Comparison of ENCODE assay signal across 8 cellular contexts in genomic region chr6:128725271-128726233, GRCh38.
DNase-seq lines count a peak whose midpoint lies in the region; ATAC-seq, FAIRE-seq and TF ChIP-seq lines count a peak whose summit lies in the region.

No MANE protein-coding gene starts in this region.

- no peaks in the 10 kb centered on the region for H3K4me1 Mint-ChIP-seq in T-helper 2 cell treated with Interferon-gamma antibody and Interleukin-4, amounts not matched to agents 5 μg/mL and 100 μg/mL, for 36 hours (ENCODE audit: low read depth)
- H3K4me1 Mint-ChIP-seq in activated T-helper 2 cell treated with anti-CD3 and anti-CD28 coated beads, Interferon-gamma antibody, Interleukin-2, Interleukin-4, amounts not matched to agents 10 μg/mL and 5 μg/mL and 100 μg/mL, durations not matched to agents 14 hours and 24 hours and 36 hours (ENCODE audit: low read depth), result no peaks in the 10 kb centered on the region

- H4K20me1 ChIP-seq in OCI-LY3 (ENCODE audit: insufficient read depth, low read length), result no peaks in the 10 kb centered on the region

- intact Hi-C loops in activated T-helper 2 cell treated with anti-CD3 and anti-CD28 coated beads, Interferon-gamma antibody, Interleukin-2, Interleukin-4, amounts not matched to agents 10 μg/mL and 5 μg/mL and 100 μg/mL, durations not matched to agents 14 hours and 24 hours and 36 hours (cut with micrococcal nuclease), result loop anchor here (1.0 kb wide), 1 partner anchor 527 kb away; no protein-coding TSS in a partner anchor

- peaks cover 12% of the 10 kb centered on the region for H3K27me3 Mint-ChIP-seq in T-helper 2 cell treated with Interferon-gamma antibody and Interleukin-4, amounts not matched to agents 5 μg/mL and 100 μg/mL, for 36 hours (ENCODE audit: low read depth)
- peaks cover 19% of the 10 kb centered on the region for H3K27me3 Mint-ChIP-seq in activated T-helper 2 cell treated with anti-CD3 and anti-CD28 coated beads, Interferon-gamma antibody, Interleukin-2, Interleukin-4, amounts not matched to agents 10 μg/mL and 5 μg/mL and 100 μg/mL, durations not matched to agents 14 hours and 24 hours and 36 hours (ENCODE audit: low read depth)

- no peak overlapping the region for H3K4me3 Mint-ChIP-seq in T-helper 2 cell treated with Interferon-gamma antibody and Interleukin-4, amounts not matched to agents 5 μg/mL and 100 μg/mL, for 36 hours
- no peak overlapping the region for H3K4me3 Mint-ChIP-seq in activated T-helper 2 cell treated with anti-CD3 and anti-CD28 coated beads, Interferon-gamma antibody, Interleukin-2, Interleukin-4, amounts not matched to agents 10 μg/mL and 5 μg/mL and 100 μg/mL, durations not matched to agents 14 hours and 24 hours and 36 hours (ENCODE audit: low read depth)

- no peak overlapping the region for H3K27ac Mint-ChIP-seq in T-helper 2 cell treated with Interferon-gamma antibody and Interleukin-4, amounts not matched to agents 5 μg/mL and 100 μg/mL, for 36 hours
- no peak overlapping the region for H3K27ac Mint-ChIP-seq in activated T-helper 2 cell treated with anti-CD3 and anti-CD28 coated beads, Interferon-gamma antibody, Interleukin-2, Interleukin-4, amounts not matched to agents 10 μg/mL and 5 μg/mL and 100 μg/mL, durations not matched to agents 14 hours and 24 hours and 36 hours

- no peak overlapping the region for H3K4me3 ChIP-seq in OCI-LY3 (ENCODE audit: low read length)

- no peaks in the 10 kb centered on the region; the same call in 1 of the 2 replicates for H3K27me3 ChIP-seq in OCI-LY3 (ENCODE audit: low read depth, low read length)

- no peaks in the 10 kb centered on the region for H3K36me3 Mint-ChIP-seq in T-helper 2 cell treated with Interferon-gamma antibody and Interleukin-4, amounts not matched to agents 5 μg/mL and 100 μg/mL, for 36 hours (ENCODE audit: low read depth)
- no peaks in the 10 kb centered on the region for H3K36me3 Mint-ChIP-seq in activated T-helper 2 cell treated with anti-CD3 and anti-CD28 coated beads, Interferon-gamma antibody, Interleukin-2, Interleukin-4, amounts not matched to agents 10 μg/mL and 5 μg/mL and 100 μg/mL, durations not matched to agents 14 hours and 24 hours and 36 hours (ENCODE audit: low read depth)

- no peak overlapping the region for H3K27ac ChIP-seq in OCI-LY3 (ENCODE audit: low read length)

- no peaks in the 10 kb centered on the region for H3K9me3 Mint-ChIP-seq in T-helper 2 cell treated with Interferon-gamma antibody and Interleukin-4, amounts not matched to agents 5 μg/mL and 100 μg/mL, for 36 hours
- no peaks in the 10 kb centered on the region for H3K9me3 Mint-ChIP-seq in activated T-helper 2 cell treated with anti-CD3 and anti-CD28 coated beads, Interferon-gamma antibody, Interleukin-2, Interleukin-4, amounts not matched to agents 10 μg/mL and 5 μg/mL and 100 μg/mL, durations not matched to agents 14 hours and 24 hours and 36 hours

- H3K4me1 ChIP-seq in OCI-LY3 (ENCODE audit: low read length), result no peaks in the 10 kb centered on the region

- DNase-seq in D721Med (ENCODE audit: insufficient read length, low spot score) (no peak), dedifferentiated amniotic fluid mesenchymal stem cell (ENCODE audit: extremely low spot score) (peak; percentile 47), midbrain (lab: John Stamatoyannopoulos, UW) (peak; percentile 61)
- DNase-seq in T-helper 2 cell treated with Interferon-gamma antibody and Interleukin-4, amounts not matched to agents 5 μg/mL and 100 μg/mL, for 36 hours (ENCODE audit: low spot score), result no peak
- DNase-seq in activated T-helper 2 cell treated with anti-CD3 and anti-CD28 coated beads, Interferon-gamma antibody, Interleukin-2, Interleukin-4, amounts not matched to agents 10 μg/mL and 5 μg/mL and 100 μg/mL, durations not matched to agents 14 hours and 24 hours and 36 hours (ENCODE audit: low spot score), result no peak

- no peak overlapping the region for H3K9ac ChIP-seq in OCI-LY3 (ENCODE audit: low read length)

- no peaks in the 10 kb centered on the region for H3K9me3 ChIP-seq in OCI-LY3 (ENCODE audit: insufficient read depth, low read length)

- no peak overlapping the region for H3K4me2 ChIP-seq in OCI-LY3 (ENCODE audit: low read length)

- H3K36me3 ChIP-seq in OCI-LY3 (replicated peaks; ENCODE audit: low read depth, low read length), result no peaks in the 10 kb centered on the region

- peak; percentile 75 for TF ChIP-seq CTCF in D721Med (IDR thresholded peaks at IDR 0.05; ENCODE audit: insufficient read depth, missing control alignments)
- peak; percentile 55 for TF ChIP-seq CTCF in OCI-LY3 (IDR thresholded peaks at IDR 0.05; ENCODE audit: low read depth, low read length)

- no peaks in the 10 kb centered on the region for H3K79me2 ChIP-seq in OCI-LY3 (ENCODE audit: low read length)

- ATAC-seq in GM21528 (IDR thresholded peaks at IDR 0.05; ENCODE audit: low FRiP score, unreplicated experiment) (peak; percentile 52), HG03457 (IDR thresholded peaks at IDR 0.05; ENCODE audit: unreplicated experiment) (no peak)

- H2AFZ ChIP-seq in OCI-LY3 (ENCODE audit: low read depth, low read length), result no peak overlapping the region

- peak; percentile 85 for FAIRE-seq in D721Med (lab: Jason Lieb, UNC)

Comparison
In these comparisons a context has a peak if more than half of its experiments do, and no peak if none do; other contexts are left out.
1. DNase-seq: peak in dedifferentiated amniotic fluid mesenchymal stem cell (single experiment) and midbrain (single experiment); none in D721Med (single experiment), T-helper 2 cell treated with Interferon-gamma antibody and Interleukin-4, amounts not matched to agents 5 μg/mL and 100 μg/mL, for 36 hours (single experiment) and activated T-helper 2 cell treated with anti-CD3 and anti-CD28 coated beads, Interferon-gamma antibody, Interleukin-2, Interleukin-4, amounts not matched to agents 10 μg/mL and 5 μg/mL and 100 μg/mL, durations not matched to agents 14 hours and 24 hours and 36 hours (single experiment).